ENCODE assay signal across 1 cellular context in the genomic region with DNA sequence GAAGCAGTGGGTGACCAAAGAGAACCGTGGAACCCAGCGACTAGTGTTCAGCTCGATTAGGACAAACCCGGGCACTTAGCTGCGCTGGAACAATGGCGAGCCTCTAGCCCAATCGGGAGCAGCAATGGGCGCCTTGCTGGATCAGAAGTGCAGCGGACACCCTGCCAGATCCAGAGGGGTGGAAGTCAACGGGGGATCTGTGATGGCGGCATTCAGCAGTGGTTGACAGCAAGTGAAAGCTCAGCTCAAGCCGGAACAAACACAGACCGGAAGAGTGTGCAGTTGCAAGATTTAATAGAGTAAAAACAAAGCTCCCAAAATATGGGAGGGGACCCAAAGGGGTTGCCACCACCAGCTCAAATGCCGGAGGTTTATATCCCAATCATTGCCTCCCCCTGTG.
TF ChIP-seq lines count a peak whose summit lies in the region.

No MANE protein-coding gene starts in this region.

TF ChIP-seq in GM12878, 131 proteins besides CTCF, POLR2A, EP300 and RAD21 (continued from another document):
- TF ChIP-seq, protein P1, sequence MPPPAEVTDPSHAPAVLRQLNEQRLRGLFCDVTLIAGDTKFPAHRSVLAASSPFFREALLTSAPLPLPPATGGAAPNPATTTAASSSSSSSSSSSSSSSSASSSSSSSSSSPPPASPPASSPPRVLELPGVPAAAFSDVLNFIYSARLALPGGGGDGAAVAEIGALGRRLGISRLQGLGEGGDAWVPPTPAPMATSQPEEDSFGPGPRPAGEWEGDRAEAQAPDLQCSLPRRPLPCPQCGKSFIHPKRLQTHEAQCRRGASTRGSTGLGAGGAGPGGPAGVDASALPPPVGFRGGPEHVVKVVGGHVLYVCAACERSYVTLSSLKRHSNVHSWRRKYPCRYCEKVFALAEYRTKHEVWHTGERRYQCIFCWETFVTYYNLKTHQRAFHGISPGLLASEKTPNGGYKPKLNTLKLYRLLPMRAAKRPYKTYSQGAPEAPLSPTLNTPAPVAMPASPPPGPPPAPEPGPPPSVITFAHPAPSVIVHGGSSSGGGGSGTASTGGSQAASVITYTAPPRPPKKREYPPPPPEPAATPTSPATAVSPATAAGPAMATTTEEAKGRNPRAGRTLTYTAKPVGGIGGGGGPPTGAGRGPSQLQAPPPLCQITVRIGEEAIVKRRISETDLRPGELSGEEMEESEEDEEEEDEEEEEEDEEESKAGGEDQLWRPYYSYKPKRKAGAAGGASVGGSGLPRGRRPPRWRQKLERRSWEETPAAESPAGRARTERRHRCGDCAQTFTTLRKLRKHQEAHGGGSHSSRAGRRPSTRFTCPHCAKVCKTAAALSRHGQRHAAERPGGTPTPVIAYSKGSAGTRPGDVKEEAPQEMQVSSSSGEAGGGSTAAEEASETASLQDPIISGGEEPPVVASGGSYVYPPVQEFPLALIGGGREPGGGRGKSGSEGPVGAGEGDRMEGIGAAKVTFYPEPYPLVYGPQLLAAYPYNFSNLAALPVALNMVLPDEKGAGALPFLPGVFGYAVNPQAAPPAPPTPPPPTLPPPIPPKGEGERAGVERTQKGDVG (CRISPR knock-in tag; IDR thresholded peaks at IDR 0.05), result no peak
- TF ChIP-seq, protein P2, sequence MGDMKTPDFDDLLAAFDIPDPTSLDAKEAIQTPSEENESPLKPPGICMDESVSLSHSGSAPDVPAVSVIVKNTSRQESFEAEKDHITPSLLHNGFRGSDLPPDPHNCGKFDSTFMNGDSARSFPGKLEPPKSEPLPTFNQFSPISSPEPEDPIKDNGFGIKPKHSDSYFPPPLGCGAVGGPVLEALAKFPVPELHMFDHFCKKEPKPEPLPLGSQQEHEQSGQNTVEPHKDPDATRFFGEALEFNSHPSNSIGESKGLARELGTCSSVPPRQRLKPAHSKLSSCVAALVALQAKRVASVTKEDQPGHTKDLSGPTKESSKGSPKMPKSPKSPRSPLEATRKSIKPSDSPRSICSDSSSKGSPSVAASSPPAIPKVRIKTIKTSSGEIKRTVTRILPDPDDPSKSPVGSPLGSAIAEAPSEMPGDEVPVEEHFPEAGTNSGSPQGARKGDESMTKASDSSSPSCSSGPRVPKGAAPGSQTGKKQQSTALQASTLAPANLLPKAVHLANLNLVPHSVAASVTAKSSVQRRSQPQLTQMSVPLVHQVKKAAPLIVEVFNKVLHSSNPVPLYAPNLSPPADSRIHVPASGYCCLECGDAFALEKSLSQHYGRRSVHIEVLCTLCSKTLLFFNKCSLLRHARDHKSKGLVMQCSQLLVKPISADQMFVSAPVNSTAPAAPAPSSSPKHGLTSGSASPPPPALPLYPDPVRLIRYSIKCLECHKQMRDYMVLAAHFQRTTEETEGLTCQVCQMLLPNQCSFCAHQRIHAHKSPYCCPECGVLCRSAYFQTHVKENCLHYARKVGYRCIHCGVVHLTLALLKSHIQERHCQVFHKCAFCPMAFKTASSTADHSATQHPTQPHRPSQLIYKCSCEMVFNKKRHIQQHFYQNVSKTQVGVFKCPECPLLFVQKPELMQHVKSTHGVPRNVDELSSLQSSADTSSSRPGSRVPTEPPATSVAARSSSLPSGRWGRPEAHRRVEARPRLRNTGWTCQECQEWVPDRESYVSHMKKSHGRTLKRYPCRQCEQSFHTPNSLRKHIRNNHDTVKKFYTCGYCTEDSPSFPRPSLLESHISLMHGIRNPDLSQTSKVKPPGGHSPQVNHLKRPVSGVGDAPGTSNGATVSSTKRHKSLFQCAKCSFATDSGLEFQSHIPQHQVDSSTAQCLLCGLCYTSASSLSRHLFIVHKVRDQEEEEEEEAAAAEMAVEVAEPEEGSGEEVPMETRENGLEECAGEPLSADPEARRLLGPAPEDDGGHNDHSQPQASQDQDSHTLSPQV (IDR thresholded peaks at IDR 0.05), result no peak
- TF ChIP-seq CBX3 (IDR thresholded peaks at IDR 0.05; ENCODE audit: borderline replicate concordance, low read depth) (no peak), ZNF217 (IDR thresholded peaks at IDR 0.05) (no peak), RELA (IDR thresholded peaks at IDR 0.05; ENCODE audit: borderline replicate concordance, partially characterized antibody) (no peak), PML (IDR thresholded peaks at IDR 0.05; ENCODE audit: low read length) (no peak), MTA2 (IDR thresholded peaks at IDR 0.05; ENCODE audit: low read depth) (no peak), POU2F2 (IDR thresholded peaks at IDR 0.05; ENCODE audit: borderline replicate concordance, low read depth, low read length) (no peak)
- TF ChIP-seq, protein P3, sequence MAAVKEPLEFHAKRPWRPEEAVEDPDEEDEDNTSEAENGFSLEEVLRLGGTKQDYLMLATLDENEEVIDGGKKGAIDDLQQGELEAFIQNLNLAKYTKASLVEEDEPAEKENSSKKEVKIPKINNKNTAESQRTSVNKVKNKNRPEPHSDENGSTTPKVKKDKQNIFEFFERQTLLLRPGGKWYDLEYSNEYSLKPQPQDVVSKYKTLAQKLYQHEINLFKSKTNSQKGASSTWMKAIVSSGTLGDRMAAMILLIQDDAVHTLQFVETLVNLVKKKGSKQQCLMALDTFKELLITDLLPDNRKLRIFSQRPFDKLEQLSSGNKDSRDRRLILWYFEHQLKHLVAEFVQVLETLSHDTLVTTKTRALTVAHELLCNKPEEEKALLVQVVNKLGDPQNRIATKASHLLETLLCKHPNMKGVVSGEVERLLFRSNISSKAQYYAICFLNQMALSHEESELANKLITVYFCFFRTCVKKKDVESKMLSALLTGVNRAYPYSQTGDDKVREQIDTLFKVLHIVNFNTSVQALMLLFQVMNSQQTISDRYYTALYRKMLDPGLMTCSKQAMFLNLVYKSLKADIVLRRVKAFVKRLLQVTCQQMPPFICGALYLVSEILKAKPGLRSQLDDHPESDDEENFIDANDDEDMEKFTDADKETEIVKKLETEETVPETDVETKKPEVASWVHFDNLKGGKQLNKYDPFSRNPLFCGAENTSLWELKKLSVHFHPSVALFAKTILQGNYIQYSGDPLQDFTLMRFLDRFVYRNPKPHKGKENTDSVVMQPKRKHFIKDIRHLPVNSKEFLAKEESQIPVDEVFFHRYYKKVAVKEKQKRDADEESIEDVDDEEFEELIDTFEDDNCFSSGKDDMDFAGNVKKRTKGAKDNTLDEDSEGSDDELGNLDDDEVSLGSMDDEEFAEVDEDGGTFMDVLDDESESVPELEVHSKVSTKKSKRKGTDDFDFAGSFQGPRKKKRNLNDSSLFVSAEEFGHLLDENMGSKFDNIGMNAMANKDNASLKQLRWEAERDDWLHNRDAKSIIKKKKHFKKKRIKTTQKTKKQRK (IDR thresholded peaks at IDR 0.05; ENCODE audit: low read depth, low read length), result no peak
- TF ChIP-seq, protein P4, sequence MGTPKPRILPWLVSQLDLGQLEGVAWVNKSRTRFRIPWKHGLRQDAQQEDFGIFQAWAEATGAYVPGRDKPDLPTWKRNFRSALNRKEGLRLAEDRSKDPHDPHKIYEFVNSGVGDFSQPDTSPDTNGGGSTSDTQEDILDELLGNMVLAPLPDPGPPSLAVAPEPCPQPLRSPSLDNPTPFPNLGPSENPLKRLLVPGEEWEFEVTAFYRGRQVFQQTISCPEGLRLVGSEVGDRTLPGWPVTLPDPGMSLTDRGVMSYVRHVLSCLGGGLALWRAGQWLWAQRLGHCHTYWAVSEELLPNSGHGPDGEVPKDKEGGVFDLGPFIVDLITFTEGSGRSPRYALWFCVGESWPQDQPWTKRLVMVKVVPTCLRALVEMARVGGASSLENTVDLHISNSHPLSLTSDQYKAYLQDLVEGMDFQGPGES (IDR thresholded peaks at IDR 0.05), result no peak
